ENCODE assay signal across 8 cellular contexts in genomic region chr18:24076136-24076597, GRCh38.
DNase-seq lines count a peak whose midpoint lies in the region; ATAC-seq, FAIRE-seq and TF ChIP-seq lines count a peak whose summit lies in the region.
"Not testable (repeated sequence)": the region's sequence is repeated elsewhere in the genome, so short reads cannot be mapped to it uniquely, and the experiment has no call there.

No MANE protein-coding gene starts in this region.

- peak; percentile 75 for ATAC-seq in GM18511 (IDR thresholded peaks at IDR 0.05; ENCODE audit: unreplicated experiment)
- peak; percentile 98 for ATAC-seq in activated CD8-positive, alpha-beta T cell treated with anti-CD3 and anti-CD28 coated beads for 36 hours
- peak; percentile 84 for ATAC-seq in central memory CD8-positive, alpha-beta T cell (replicated peaks; ENCODE audit: extremely low read depth, poor library complexity, severe bottlenecking)

- not testable (repeated sequence) for H3K9me3 Mint-ChIP-seq in activated CD8-positive, alpha-beta T cell treated with anti-CD3 and anti-CD28 coated beads for 36 hours; central memory CD8-positive, alpha-beta T cell

- POLR2A ChIA-PET in activated CD8-positive, alpha-beta T cell treated with anti-CD3 and anti-CD28 coated beads for 36 hours (lab: Charles Lee), result interaction anchor here (0.7 to 1.5 kb wide), 6 partner anchors 11 to 105 kb away, joined by 3 to 9 read pairs (median 3); partner anchors contain the start of gene TTC39C

- peak; percentile 28 for FAIRE-seq in HTR-8/SVneo (lab: Jason Lieb, UNC)

- TF ChIP-seq CTCF in activated CD8-positive, alpha-beta T cell treated with anti-CD3 and anti-CD28 coated beads for 36 hours (IDR thresholded peaks at IDR 0.05), result peak; percentile 34

- intact Hi-C loops in activated CD8-positive, alpha-beta T cell treated with anti-CD3 and anti-CD28 coated beads for 36 hours (cut with micrococcal nuclease), result loop anchor here (1.0 to 5.0 kb wide), 3 partner anchors 41 to 248 kb away; no protein-coding TSS in a partner anchor

- CTCF ChIA-PET in activated CD8-positive, alpha-beta T cell treated with anti-CD3 and anti-CD28 coated beads for 36 hours (lab: Charles Lee), result interaction anchor here (0.6 to 1.8 kb wide), 9 partner anchors 10 to 158 kb away, joined by 3 to 7 read pairs (median 4); no protein-coding TSS in a partner anchor

- DNase-seq in 8988T, result peak; percentile 84
- DNase-seq in HTR-8/SVneo (ENCODE audit: insufficient read length, low spot score), result peak; percentile 84
- DNase-seq in activated CD8-positive, alpha-beta T cell treated with anti-CD3 and anti-CD28 coated beads for 36 hours, result peak; percentile 94
- peak in 1 of 2 donors; percentile 11 for DNase-seq in central memory CD8-positive, alpha-beta T cell (ENCODE audit: low spot score in 2 of 2)
- peak; percentile 99 for DNase-seq in iris pigment epithelial cell (ENCODE audit: low read depth)
- DNase-seq in stimulated activated CD4-positive, alpha-beta T cell treated with anti-CD3 and anti-CD28 coated beads, Interleukin-15, amount 100 ng/mL, for 1 hour (ENCODE audit: low read depth in 1 of 2, low spot score in 1 of 2), result peak; percentile 41 to 52

- not testable (repeated sequence) for H3K27me3 Mint-ChIP-seq in activated CD8-positive, alpha-beta T cell treated with anti-CD3 and anti-CD28 coated beads for 36 hours; central memory CD8-positive, alpha-beta T cell

- peak overlapping the region; percentile 37 for H3K4me3 Mint-ChIP-seq in activated CD8-positive, alpha-beta T cell treated with anti-CD3 and anti-CD28 coated beads for 36 hours
- H3K4me3 Mint-ChIP-seq in central memory CD8-positive, alpha-beta T cell, result peak overlapping the region; percentile 32

- H3K27ac Mint-ChIP-seq in activated CD8-positive, alpha-beta T cell treated with anti-CD3 and anti-CD28 coated beads for 36 hours, result peak overlapping the region; percentile 83
- H3K27ac Mint-ChIP-seq in central memory CD8-positive, alpha-beta T cell (ENCODE audit: low read depth), result peak overlapping the region; percentile 94

- H3K36me3 Mint-ChIP-seq in activated CD8-positive, alpha-beta T cell treated with anti-CD3 and anti-CD28 coated beads for 36 hours (ENCODE audit: low read depth), result peaks cover 36% of the 10 kb centered on the region
- peaks cover 39% of the 10 kb centered on the region for H3K36me3 Mint-ChIP-seq in central memory CD8-positive, alpha-beta T cell (ENCODE audit: insufficient read depth)

- H3K4me1 Mint-ChIP-seq in activated CD8-positive, alpha-beta T cell treated with anti-CD3 and anti-CD28 coated beads for 36 hours (ENCODE audit: low read depth), result peaks cover 44% of the 10 kb centered on the region
- H3K4me1 Mint-ChIP-seq in central memory CD8-positive, alpha-beta T cell, result peaks cover 49% of the 10 kb centered on the region

TF ChIP-seq in PFSK-1, 5 proteins besides CTCF, POLR2A, EP300 and RAD21:
- peak; percentile 24; the same call in 1 of the 2 replicates for TF ChIP-seq SIN3A (IDR thresholded peaks at IDR 0.05; ENCODE audit: borderline replicate concordance, insufficient read depth, low read length)
- TF ChIP-seq FOXP2 (optimal IDR thresholded peaks at IDR 0.05; ENCODE audit: borderline replicate concordance, extremely low read depth, extremely low read length, insufficient read depth), result peak; percentile 41
